Comparison of ENCODE assay signal across 10 cellular contexts in the genomic region with DNA sequence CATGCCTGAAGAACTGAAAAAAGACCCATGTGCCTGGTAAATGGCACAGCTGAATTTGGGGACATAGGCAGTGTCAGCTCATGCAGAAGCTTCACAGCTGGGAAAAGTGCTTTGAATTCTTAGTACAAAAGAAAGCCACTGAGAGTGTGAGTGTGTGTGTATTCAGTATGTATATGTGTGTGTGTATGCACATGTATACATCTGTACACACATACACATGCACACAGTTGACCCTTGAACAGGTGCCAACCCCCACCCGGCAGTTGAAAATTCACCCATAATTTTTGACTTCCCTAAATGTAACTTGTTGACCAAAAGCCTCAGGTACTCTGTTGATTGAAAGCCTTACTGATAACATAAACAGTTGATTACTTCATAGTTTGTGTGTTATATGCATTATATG. TPM values are rescaled to one million over a fixed set of nuclear protein-coding genes. Genes with fewer than 3 reads are reported as not detected.
DNase-seq lines count a peak whose midpoint lies in the region; ATAC-seq, FAIRE-seq and TF ChIP-seq lines count a peak whose summit lies in the region.
"Had no signal": no experiment of that assay in that cellular context is flagged by ENCODE, and none has a peak within 500 bp of the region (broad histone marks: within the 10 kb centered on the region; RNA-seq: fewer than 3 reads in every experiment).

No MANE protein-coding gene starts in this region.

- peaks cover 73% of the 10 kb centered on the region for H3K4me1 Mint-ChIP-seq in activated CD8-positive, alpha-beta memory T cell treated with anti-CD3 and anti-CD28 coated beads, Interleukin-2, amount 10 ng/mL, durations not matched to agents 7 days and 5 days
- H3K4me1 Mint-ChIP-seq in stimulated activated effector memory CD8-positive, alpha-beta T cell treated with anti-CD3 and anti-CD28 coated beads, Interleukin-12 subunit alpha, Interleukin-12 subunit beta, amount 100 ng/mL, for 72 hours, result peaks cover 67% of the 10 kb centered on the region

- H3K27ac ChIP-seq in MM.1S (ENCODE audit: low read length) (peak overlapping the region; percentile 97), K562 (ENCODE audit: extremely low read depth, low read depth, low read length) (peak overlapping the region; percentile 91)

- peak overlapping the region; percentile 83 for H3K4me3 Mint-ChIP-seq in activated CD8-positive, alpha-beta memory T cell treated with anti-CD3 and anti-CD28 coated beads, Interleukin-2, amount 10 ng/mL, durations not matched to agents 7 days and 5 days
- H3K4me3 Mint-ChIP-seq in stimulated activated effector memory CD8-positive, alpha-beta T cell treated with anti-CD3 and anti-CD28 coated beads, Interleukin-12 subunit alpha, Interleukin-12 subunit beta, amount 100 ng/mL, for 72 hours, result peak overlapping the region; percentile 75

- ATAC-seq in activated CD8-positive, alpha-beta memory T cell treated with anti-CD3 and anti-CD28 coated beads, Interleukin-2, amount 10 ng/mL, durations not matched to agents 7 days and 5 days, result no peak
- peak; percentile 4; the same call in 1 of the 3 replicates for ATAC-seq in K562
- no peak for ATAC-seq in stimulated activated effector memory CD8-positive, alpha-beta T cell treated with anti-CD3 and anti-CD28 coated beads, Interleukin-12 subunit alpha, Interleukin-12 subunit beta, amount 100 ng/mL, for 72 hours
- ATAC-seq in GM21390 (IDR thresholded peaks at IDR 0.05; ENCODE audit: unreplicated experiment), result no peak

- TF ChIP-seq RAD21 in K562 (CRISPR knock-in tag; conservative IDR thresholded peaks at IDR 0.05 in 1 of 2, IDR thresholded peaks at IDR 0.05 in 1 of 2), result no peak

- CTCF ChIA-PET in activated CD8-positive, alpha-beta memory T cell treated with anti-CD3 and anti-CD28 coated beads, Interleukin-2, amount 10 ng/mL, durations not matched to agents 7 days and 5 days (lab: Charles Lee), result interaction anchor here (1.3 to 12.3 kb wide), 6 partner anchors 15 to 553 kb away, joined by 3 to 153 read pairs (median 16); partner anchors contain the start of gene CENPU
- CTCF ChIA-PET in K562 (lab: Yijun Ruan, JAX; ENCODE audit: low intra/inter-chr PET ratio), result no interaction called here

- H3K4me1 ChIP-seq in MM.1S (ENCODE audit: low read length), result peaks cover 47% of the 10 kb centered on the region
- H3K4me1 ChIP-seq in K562 (replicated peaks in 1 of 2; ENCODE audit: control insufficient read depth in 2 of 2, insufficient read depth in 2 of 2, low read length in 2 of 2), result peaks cover 0 to 31% of the 10 kb centered on the region in 2 experiments; a peak in 3 of 5 replicates

- no peaks in the 10 kb centered on the region for H3K27me3 Mint-ChIP-seq in activated CD8-positive, alpha-beta memory T cell treated with anti-CD3 and anti-CD28 coated beads, Interleukin-2, amount 10 ng/mL, durations not matched to agents 7 days and 5 days

- H3K27ac Mint-ChIP-seq in activated CD8-positive, alpha-beta memory T cell treated with anti-CD3 and anti-CD28 coated beads, Interleukin-2, amount 10 ng/mL, durations not matched to agents 7 days and 5 days, result peak overlapping the region; percentile 99
- peak overlapping the region; percentile 95 for H3K27ac Mint-ChIP-seq in stimulated activated effector memory CD8-positive, alpha-beta T cell treated with anti-CD3 and anti-CD28 coated beads, Interleukin-12 subunit alpha, Interleukin-12 subunit beta, amount 100 ng/mL, for 72 hours

- peaks cover 3% of the 10 kb centered on the region for H3K36me3 Mint-ChIP-seq in activated CD8-positive, alpha-beta memory T cell treated with anti-CD3 and anti-CD28 coated beads, Interleukin-2, amount 10 ng/mL, durations not matched to agents 7 days and 5 days
- peaks cover 9% of the 10 kb centered on the region for H3K36me3 Mint-ChIP-seq in stimulated activated effector memory CD8-positive, alpha-beta T cell treated with anti-CD3 and anti-CD28 coated beads, Interleukin-12 subunit alpha, Interleukin-12 subunit beta, amount 100 ng/mL, for 72 hours

- H3K9me3 ChIP-seq in MM.1S (replicated peaks; ENCODE audit: insufficient read depth, low read length) (no peaks in the 10 kb centered on the region), K562 (replicated peaks; ENCODE audit: control insufficient read depth, insufficient read depth, low read depth, low read length) (no peaks in the 10 kb centered on the region)

- H3K36me3 ChIP-seq in MM.1S (replicated peaks; ENCODE audit: insufficient read depth, low read length), result no peaks in the 10 kb centered on the region
- no peaks in the 10 kb centered on the region for H3K36me3 ChIP-seq in K562 (ENCODE audit: control insufficient read depth, insufficient read depth, low read length)

- no TSS peak for BruUV-seq in K562 (replicated peaks; lab: Mats Ljungman, UMichigan)

- peaks cover 53% of the 10 kb centered on the region for H3F3A ChIP-seq in MM.1S (ENCODE audit: insufficient read depth, low read length)

- no peak for DNase-seq in activated CD8-positive, alpha-beta memory T cell treated with anti-CD3 and anti-CD28 coated beads, Interleukin-2, amount 10 ng/mL, durations not matched to agents 7 days and 5 days
- DNase-seq in activated CD8-positive, alpha-beta memory T cell treated with anti-CD3 and anti-CD28 coated beads, Interleukin-2, amount 50 U/mL, for 4 hours, result no peak
- DNase-seq in MM.1S, result peak; percentile 53
- DNase-seq in K562 (ENCODE audit: extremely low read depth in 1 of 4, low spot score in 3 of 4), result no peak
- peak in 1 of 2 donors; percentile 48 for DNase-seq in stimulated activated effector memory CD8-positive, alpha-beta T cell treated with anti-CD3 and anti-CD28 coated beads, Interleukin-12 subunit alpha, Interleukin-12 subunit beta, amount 100 ng/mL, for 72 hours (ENCODE audit: low spot score in 2 of 2)
- DNase-seq in NCI-H1694 treated with DMSO at 0.1 percent for 48 hours (lab: John Stamatoyannopoulos, UW), result no peak
- no peak for DNase-seq in NCI-H2107 (lab: John Stamatoyannopoulos, UW)
- DNase-seq: activated gamma-delta T cell, kidney glomerular epithelial cell had no signal

- in situ Hi-C loops in K562 (cut with MboI), result loop anchor here (5.0 kb wide), 1 partner anchor 270 kb away; no protein-coding TSS in a partner anchor

- TF ChIP-seq CTCF in MM.1S (IDR thresholded peaks at IDR 0.05; ENCODE audit: low read length), result no peak
- no peak for TF ChIP-seq CTCF in K562 (IDR thresholded peaks at IDR 0.05 in 2 of 3, conservative IDR thresholded peaks at IDR 0.05 in 1 of 3; ENCODE audit: insufficient read depth in 2 of 3, low read depth in 1 of 3, low read length in 3 of 3)

- 0 out of 2 replicates have a peak overlapping the region, but pooled peaks have one; percentile 25 for H2AFZ ChIP-seq in MM.1S (ENCODE audit: low read length)
- H2AFZ ChIP-seq in K562 (ENCODE audit: low read depth, low read length), result peak overlapping the region; percentile 100

- POLR2A ChIA-PET in K562 (lab: Yijun Ruan, JAX), result no interaction called here

- H3K9me3 Mint-ChIP-seq in activated CD8-positive, alpha-beta memory T cell treated with anti-CD3 and anti-CD28 coated beads, Interleukin-2, amount 10 ng/mL, durations not matched to agents 7 days and 5 days (ENCODE audit: low read depth), result no peaks in the 10 kb centered on the region
- no peaks in the 10 kb centered on the region for H3K9me3 Mint-ChIP-seq in stimulated activated effector memory CD8-positive, alpha-beta T cell treated with anti-CD3 and anti-CD28 coated beads, Interleukin-12 subunit alpha, Interleukin-12 subunit beta, amount 100 ng/mL, for 72 hours

- H3K9ac ChIP-seq in MM.1S (ENCODE audit: low read length), result peak overlapping the region; percentile 72
- peak overlapping the region in 1 of 2 experiments; percentile 87; a peak in 2 of 4 replicates for H3K9ac ChIP-seq in K562 (ENCODE audit: insufficient read depth in 1 of 2, low read depth in 2 of 2, low read length in 2 of 2)

- no peak for TF ChIP-seq POLR2A in K562 (conservative IDR thresholded peaks at IDR 0.05)

- no peak for TF ChIP-seq EP300 in K562 (IDR thresholded peaks at IDR 0.05; ENCODE audit: low read length)

- H3K4me3 ChIP-seq in MM.1S (ENCODE audit: low read length) (peak overlapping the region; percentile 62), K562 (peak overlapping the region; percentile 53; the same call in 1 of the 2 replicates)

- H3K9me2 ChIP-seq in MM.1S (replicated peaks; ENCODE audit: insufficient read depth, low read length), result no peaks in the 10 kb centered on the region

- H3K9me1 ChIP-seq in K562 (ENCODE audit: control insufficient read depth, insufficient read depth, low read length), result no peaks in the 10 kb centered on the region

- H3K79me2 ChIP-seq in MM.1S (ENCODE audit: low read length), result peaks cover 25% of the 10 kb centered on the region
- no peaks in the 10 kb centered on the region for H3K79me2 ChIP-seq in K562 (ENCODE audit: control insufficient read depth, insufficient read depth, low read length)

- 24% methylated on average over 1 of the region's 1 CpG for WGBS in K562 (ENCODE audit: insufficient coverage, low coverage, missing lambda C conversion rate)

- intact Hi-C loops in K562 (cut with micrococcal nuclease), result loop anchor here (5.0 to 10.0 kb wide), 2 partner anchors 80 to 468 kb away; partner anchors contain the start of gene CENPU

- H4K20me1 ChIP-seq in MM.1S (ENCODE audit: insufficient read depth, low read length) (no peaks in the 10 kb centered on the region), K562 (replicated peaks; ENCODE audit: control insufficient read depth, insufficient read depth, low read length) (no peaks in the 10 kb centered on the region)

- FAIRE-seq in K562 (lab: Jason Lieb, UNC), result no peak

- H3K27me3 ChIP-seq in MM.1S (replicated peaks; ENCODE audit: insufficient read depth, low read length), result no peaks in the 10 kb centered on the region
- H3K27me3 ChIP-seq in K562 (ENCODE audit: control insufficient read depth in 2 of 2, insufficient read depth in 2 of 2, low read length in 2 of 2), result no peaks in the 10 kb centered on the region

- H3K4me2 ChIP-seq in MM.1S (ENCODE audit: low read depth, low read length) (peak overlapping the region; percentile 94), K562 (ENCODE audit: insufficient read depth, low read length) (peak overlapping the region; percentile 98)

RNA-seq across cellular contexts. Expression of gene ENPP6, which starts 49.5 kb away (rescaled TPM):
- 1 to 10 TPM; 6.2 to 6.9 TPM for total RNA-seq in activated CD8-positive, alpha-beta memory T cell treated with anti-CD3 and anti-CD28 coated beads, Interleukin-2, amount 10 ng/mL, durations not matched to agents 7 days and 5 days
- not detected in 2 replicates for total RNA-seq in K562 (2011; cell fraction: chromatin; rRNA removed; ENCODE audit: low replicate concordance)
- total RNA-seq in K562 (2011; cell fraction: nucleolus; rRNA removed), result not detected in 2 replicates
- total RNA-seq in K562 (2011; cell fraction: nucleoplasm; rRNA removed), result not detected in 2 replicates
- not detected in 2 replicates for total RNA-seq in K562 (2014; rRNA removed)
- total RNA-seq in K562 (2014; rRNA removed; fragmentation: Illumina TruSeq; extraction: Trizol), result not detected in 2 replicates
- 0.29 TPM in 1 of 2 replicates, not detected in the other for total RNA-seq in K562 (2015; rRNA removed; fragmentation: Illumina TruSeq; extraction: Trizol)
- not detected in 2 replicates for total RNA-seq in K562 (2021)
- not detected in 2 replicates for polyA plus RNA-seq in K562 (2011; rRNA removed)
- not detected in 2 replicates for polyA plus RNA-seq in K562 (2011; cell fraction: cytosol; rRNA removed)
- not detected in 2 replicates for polyA plus RNA-seq in K562 (2011; cell fraction: nucleus; rRNA removed)
- polyA plus RNA-seq in K562 (2012), result 0.36 TPM in 1 of 2 replicates, not detected in the other
- not detected in 2 replicates for polyA plus RNA-seq in K562 (2014; fragmentation: Illumina TruSeq; extraction: Trizol)
- polyA plus RNA-seq in K562 (2014; fragmentation: Nextera tagmentation; extraction: Ambion mirVana), result not detected
- polyA plus RNA-seq in K562 (2014; rRNA removed), result not detected in 2 replicates
- not detected in 2 replicates for polyA minus RNA-seq in K562 (2011; rRNA and poly(A)+ RNA removed)
- polyA minus RNA-seq in K562 (2011; cell fraction: cytosol; rRNA and poly(A)+ RNA removed), result not detected in 2 replicates
- not detected in 2 replicates for polyA minus RNA-seq in K562 (2011; cell fraction: nucleus; rRNA and poly(A)+ RNA removed)

Comparison
In these comparisons a context has a peak if more than half of its experiments do, and no peak if none do; other contexts are left out.
1. RNA of gene ENPP6, which starts 49.5 kb away (total RNA-seq): 6.2 to 6.9 TPM in activated CD8-positive, alpha-beta memory T cell treated with anti-CD3 and anti-CD28 coated beads, Interleukin-2, amount 10 ng/mL, durations not matched to agents 7 days and 5 days; 0.29 TPM in K562; every median in the first group is over 4 times any median in the second.